ENCODE assay signal across 17 cellular contexts in genomic region chr1:227732586-227733308, GRCh38. TPM values are rescaled to one million over a fixed set of nuclear protein-coding genes. Genes with fewer than 3 reads are reported as not detected.
DNase-seq lines count a peak whose midpoint lies in the region; ATAC-seq, FAIRE-seq and TF ChIP-seq lines count a peak whose summit lies in the region.
"Had no signal": no experiment of that assay in that cellular context is flagged by ENCODE, and none has a peak within 500 bp of the region (broad histone marks: within the 10 kb centered on the region; RNA-seq: fewer than 3 reads in every experiment).

No MANE protein-coding gene starts in this region.

- no peak overlapping the region for H3K4me2 ChIP-seq in K562 (ENCODE audit: insufficient read depth, low read length)

- H3K9ac ChIP-seq in K562 (ENCODE audit: insufficient read depth in 1 of 2, low read depth in 2 of 2, low read length in 2 of 2) = peak overlapping the region in 1 of 2 experiments; percentile 88; a peak in 2 of 4 replicates
- H3K9ac ChIP-seq: SK-N-SH had no signal

- FAIRE-seq in K562 (lab: Jason Lieb, UNC) = no peak
- FAIRE-seq: A204.1 had no signal

- H3K36me3 ChIP-seq in Caco-2 (ENCODE audit: control insufficient read depth, insufficient read depth, low read length) (0 out of 2 replicates have a peak, but pooled peaks cover 3% of the 10 kb centered on the region), K562 (ENCODE audit: control insufficient read depth, insufficient read depth, low read length) (peaks cover 35% of the 10 kb centered on the region; the same call in 2 of the 3 replicates)

- H3K9me3 ChIP-seq in Caco-2 (no peaks in the 10 kb centered on the region), K562 (replicated peaks; ENCODE audit: control insufficient read depth, insufficient read depth, low read depth, low read length) (no peaks in the 10 kb centered on the region)
- H3K9me3 ChIP-seq: psoas muscle, SK-N-SH, upper lobe of right lung had no signal

- DNase-seq in activated CD4-positive, alpha-beta T cell treated with anti-CD3 and anti-CD28 coated beads, Interleukin-2, amount 10 ng/mL, durations not matched to agents 24 days and 14 days = peak; percentile 57
- no peak for DNase-seq in activated CD4-positive, alpha-beta T cell treated with anti-CD3 and anti-CD28 coated beads for 1 hour
- DNase-seq in Caco-2 = no peak
- no peak for DNase-seq in K562 (ENCODE audit: extremely low read depth in 1 of 4, low spot score in 3 of 4)
- no peak for DNase-seq in nephron progenitor cell
- no peak for DNase-seq in NCI-H1105 (lab: John Stamatoyannopoulos, UW)
- DNase-seq in NCI-H2107 treated with DMSO at 0.1 percent for 48 hours (lab: John Stamatoyannopoulos, UW; ENCODE audit: unreplicated experiment) = no peak
- no peak for DNase-seq in OCI-M2 (lab: John Stamatoyannopoulos, UW; ENCODE audit: unreplicated experiment)
- DNase-seq: endodermal cell, hypothalamus, NCI-H1092 treated with DMSO at 0.1 percent for 48 hours, NCI-H774, SK-N-SH, upper lobe of right lung had no signal

- H3K27ac Mint-ChIP-seq in activated CD4-positive, alpha-beta T cell treated with anti-CD3 and anti-CD28 coated beads, Interleukin-2, amount 10 ng/mL, durations not matched to agents 24 days and 14 days = no peak overlapping the region
- no peak overlapping the region for H3K27ac Mint-ChIP-seq in Caco-2 (ENCODE audit: unreplicated experiment)
- H3K27ac Mint-ChIP-seq in nephron progenitor cell = no peak overlapping the region
- H3K27ac Mint-ChIP-seq: endodermal cell had no signal

- POLR2A ChIA-PET in Caco-2 (lab: Charles Lee) (no interaction called here), K562 (lab: Yijun Ruan, JAX) (interaction anchor here (0.6 to 1.1 kb wide), 3 partner anchors 38 to 332 kb away, joined by 3 to 4 read pairs (median 3); no protein-coding TSS in a partner anchor)

- no peak for TF ChIP-seq RAD21 in K562 (CRISPR knock-in tag; conservative IDR thresholded peaks at IDR 0.05 in 1 of 2, IDR thresholded peaks at IDR 0.05 in 1 of 2)

- TF ChIP-seq POLR2A in K562 (conservative IDR thresholded peaks at IDR 0.05) = no peak

- H3K4me1 ChIP-seq in Caco-2 (peaks cover 12% of the 10 kb centered on the region), K562 (replicated peaks in 1 of 2; ENCODE audit: control insufficient read depth in 2 of 2, insufficient read depth in 2 of 2, low read length in 2 of 2) (peaks cover 17 to 81% of the 10 kb centered on the region in 2 experiments)

- peaks cover 36% of the 10 kb centered on the region for H3K4me1 Mint-ChIP-seq in activated CD4-positive, alpha-beta T cell treated with anti-CD3 and anti-CD28 coated beads, Interleukin-2, amount 10 ng/mL, durations not matched to agents 24 days and 14 days
- H3K4me1 Mint-ChIP-seq in Caco-2 (ENCODE audit: low read depth, unreplicated experiment) (peaks cover 5% of the 10 kb centered on the region), nephron progenitor cell (peaks cover 54% of the 10 kb centered on the region)

- H3K4me3 ChIP-seq in Caco-2 (ENCODE audit: low read depth, low read length) = no peak overlapping the region
- no peak overlapping the region for H3K4me3 ChIP-seq in K562
- H3K4me3 ChIP-seq: upper lobe of right lung had no signal

- peaks cover 3% of the 10 kb centered on the region for H3K27me3 Mint-ChIP-seq in activated CD4-positive, alpha-beta T cell treated with anti-CD3 and anti-CD28 coated beads, Interleukin-2, amount 10 ng/mL, durations not matched to agents 24 days and 14 days
- H3K27me3 Mint-ChIP-seq in Caco-2 (ENCODE audit: insufficient read depth, unreplicated experiment) (no peaks in the 10 kb centered on the region), nephron progenitor cell (ENCODE audit: low read depth, poor library complexity) (no peaks in the 10 kb centered on the region)

- H3K9me1 ChIP-seq in K562 (ENCODE audit: control insufficient read depth, insufficient read depth, low read length) = no peaks in the 10 kb centered on the region

- H2AFZ ChIP-seq in K562 (ENCODE audit: low read depth, low read length) = no peak overlapping the region

- H3K9me3 Mint-ChIP-seq in activated CD4-positive, alpha-beta T cell treated with anti-CD3 and anti-CD28 coated beads, Interleukin-2, amount 10 ng/mL, durations not matched to agents 24 days and 14 days = peaks cover 3% of the 10 kb centered on the region
- H3K9me3 Mint-ChIP-seq in Caco-2 (ENCODE audit: unreplicated experiment) (no peaks in the 10 kb centered on the region), nephron progenitor cell (no peaks in the 10 kb centered on the region)
- H3K9me3 Mint-ChIP-seq: endodermal cell had no signal

- no peak for ATAC-seq in K562
- ATAC-seq: Panc1, psoas muscle, upper lobe of right lung had no signal

- in situ Hi-C loops in K562 (cut with MboI) = no loop called here

- H3K27me3 ChIP-seq in Caco-2 (replicated peaks; ENCODE audit: control insufficient read depth, insufficient read depth, low read length) (no peaks in the 10 kb centered on the region), K562 (ENCODE audit: control insufficient read depth in 2 of 2, insufficient read depth in 2 of 2, low read length in 2 of 2) (no peaks in the 10 kb centered on the region)
- H3K27me3 ChIP-seq: upper lobe of right lung had no signal

- CTCF ChIA-PET in Caco-2 (lab: Charles Lee) (no interaction called here), K562 (lab: Yijun Ruan, JAX; ENCODE audit: low intra/inter-chr PET ratio) (no interaction called here)

- WGBS in K562 (ENCODE audit: insufficient coverage, low coverage, missing lambda C conversion rate) = 94% methylated on average over 18 of the region's 18 CpGs

- peak overlapping the region; percentile 56 for H3K4me3 Mint-ChIP-seq in activated CD4-positive, alpha-beta T cell treated with anti-CD3 and anti-CD28 coated beads, Interleukin-2, amount 10 ng/mL, durations not matched to agents 24 days and 14 days
- peak overlapping the region; percentile 87 for H3K4me3 Mint-ChIP-seq in Caco-2 (ENCODE audit: unreplicated experiment)
- H3K4me3 Mint-ChIP-seq in nephron progenitor cell = peak overlapping the region; percentile 54

- H4K20me1 ChIP-seq in K562 (replicated peaks; ENCODE audit: control insufficient read depth, insufficient read depth, low read length) = peaks cover 17% of the 10 kb centered on the region

- H3K36me3 Mint-ChIP-seq in activated CD4-positive, alpha-beta T cell treated with anti-CD3 and anti-CD28 coated beads, Interleukin-2, amount 10 ng/mL, durations not matched to agents 24 days and 14 days (ENCODE audit: low read depth) = peaks cover 20% of the 10 kb centered on the region
- H3K36me3 Mint-ChIP-seq in Caco-2 (ENCODE audit: insufficient read depth, unreplicated experiment) (peaks cover 27% of the 10 kb centered on the region), nephron progenitor cell (ENCODE audit: low read depth) (peaks cover 9% of the 10 kb centered on the region)

- no TSS peak for BruUV-seq in Caco-2 (replicated peaks; lab: Mats Ljungman, UMichigan)
- BruUV-seq in K562 (replicated peaks; lab: Mats Ljungman, UMichigan) = no TSS peak

- peaks cover 51% of the 10 kb centered on the region for H3K79me2 ChIP-seq in K562 (ENCODE audit: control insufficient read depth, insufficient read depth, low read length)

- H3K27ac ChIP-seq in K562 (ENCODE audit: extremely low read depth, low read depth, low read length) = no peak overlapping the region
- H3K27ac ChIP-seq: psoas muscle, upper lobe of right lung had no signal

- intact Hi-C loops in activated CD4-positive, alpha-beta T cell treated with anti-CD3 and anti-CD28 coated beads, Interleukin-2, amount 10 ng/mL, durations not matched to agents 24 days and 14 days (cut with micrococcal nuclease) = loop anchor here (10.0 kb wide), 2 partner anchors 248 to 798 kb away; no protein-coding TSS in a partner anchor
- intact Hi-C loops in Caco-2 (cut with micrococcal nuclease; ENCODE audit: unreplicated experiment) (no loop called here), K562 (cut with micrococcal nuclease) (no loop called here)

- TF ChIP-seq CTCF in Caco-2 (IDR thresholded peaks at IDR 0.05; ENCODE audit: insufficient read depth in 1 of 2, low read depth in 1 of 2, low read length in 1 of 2, severe bottlenecking in 1 of 2, unreplicated experiment in 1 of 2) (no peak), K562 (IDR thresholded peaks at IDR 0.05 in 2 of 3, conservative IDR thresholded peaks at IDR 0.05 in 1 of 3; ENCODE audit: insufficient read depth in 2 of 3, low read depth in 1 of 3, low read length in 3 of 3) (no peak), nephron progenitor cell (IDR thresholded peaks at IDR 0.05) (no peak)

- no peak for TF ChIP-seq EP300 in K562 (IDR thresholded peaks at IDR 0.05; ENCODE audit: low read length)

RNA-seq across cellular contexts. Expression of gene JMJD4, which starts 2.4 kb away (rescaled TPM):
- total RNA-seq in activated CD4-positive, alpha-beta T cell treated with anti-CD3 and anti-CD28 coated beads, Interleukin-2, amount 10 ng/mL, durations not matched to agents 24 days and 14 days = 34.8 and 35.1 TPM in 2 replicates
- total RNA-seq in Caco-2 (2022) (25.3 and 27.1 TPM in 2 replicates), K562 (2014; rRNA removed) (39.6 and 52.8 TPM in 2 replicates), K562 (2014; rRNA removed; fragmentation: Illumina TruSeq; extraction: Trizol) (19.5 and 20.3 TPM in 2 replicates), K562 (2015; rRNA removed; fragmentation: Illumina TruSeq; extraction: Trizol) (30.3 and 33.9 TPM in 2 replicates), K562 (2021) (41.7 and 42.6 TPM in 2 replicates)
- 49.8 and 198 TPM in 2 replicates for total RNA-seq in K562 (2011; cell fraction: chromatin; rRNA removed; ENCODE audit: low replicate concordance)
- total RNA-seq in K562 (2011; cell fraction: nucleolus; rRNA removed) = 191 and 200 TPM in 2 replicates
- total RNA-seq in K562 (2011; cell fraction: nucleoplasm; rRNA removed) = 67.6 and 91.5 TPM in 2 replicates
- polyA plus RNA-seq in K562 (2011; rRNA removed) (23.4 and 29.2 TPM in 2 replicates), K562 (2014; fragmentation: Illumina TruSeq; extraction: Trizol) (22.0 and 26.6 TPM in 2 replicates), K562 (2014; fragmentation: Nextera tagmentation; extraction: Ambion mirVana) (1 to 10 TPM; 1.4 to 3.0 TPM), K562 (2014; rRNA removed) (31.7 and 34.7 TPM in 2 replicates)
- polyA plus RNA-seq in K562 (2011; cell fraction: cytosol; rRNA removed) = 30.5 and 75.3 TPM in 2 replicates
- 80.7 and 138 TPM in 2 replicates for polyA plus RNA-seq in K562 (2011; cell fraction: nucleus; rRNA removed)
- 22.6 and 23.5 TPM in 2 replicates for polyA plus RNA-seq in K562 (2012)
- 26.8 and 39.5 TPM in 2 replicates for polyA minus RNA-seq in K562 (2011; rRNA and poly(A)+ RNA removed)
- polyA minus RNA-seq in K562 (2011; cell fraction: cytosol; rRNA and poly(A)+ RNA removed) = 16.2 and 28.8 TPM in 2 replicates
- polyA minus RNA-seq in K562 (2011; cell fraction: nucleus; rRNA and poly(A)+ RNA removed) = 148 and 159 TPM in 2 replicates

RNA-seq across cellular contexts. Expression of gene SNAP47, which starts 2.5 kb away (rescaled TPM):
- 28.6 and 30.9 TPM in 2 replicates for total RNA-seq in activated CD4-positive, alpha-beta T cell treated with anti-CD3 and anti-CD28 coated beads, Interleukin-2, amount 10 ng/mL, durations not matched to agents 24 days and 14 days
- 29.1 and 30.3 TPM in 2 replicates for total RNA-seq in Caco-2 (2022)
- total RNA-seq in K562 (2011; cell fraction: chromatin; rRNA removed; ENCODE audit: low replicate concordance) = 76.1 and 128 TPM in 2 replicates
- 57.5 and 65.0 TPM in 2 replicates for total RNA-seq in K562 (2011; cell fraction: nucleolus; rRNA removed)
- total RNA-seq in K562 (2011; cell fraction: nucleoplasm; rRNA removed) = 47.6 and 53.5 TPM in 2 replicates
- total RNA-seq in K562 (2014; rRNA removed) = 40.9 and 49.6 TPM in 2 replicates
- total RNA-seq in K562 (2014; rRNA removed; fragmentation: Illumina TruSeq; extraction: Trizol) = 30.7 and 32.7 TPM in 2 replicates
- total RNA-seq in K562 (2015; rRNA removed; fragmentation: Illumina TruSeq; extraction: Trizol) = 32.5 and 33.2 TPM in 2 replicates
- 37.3 and 41.3 TPM in 2 replicates for total RNA-seq in K562 (2021)
- 32.1 and 36.8 TPM in 2 replicates for polyA plus RNA-seq in K562 (2011; rRNA removed)
- 38.5 and 42.9 TPM in 2 replicates for polyA plus RNA-seq in K562 (2011; cell fraction: cytosol; rRNA removed)
- polyA plus RNA-seq in K562 (2011; cell fraction: nucleus; rRNA removed) = 32.8 and 52.6 TPM in 2 replicates
- 28.7 and 32.4 TPM in 2 replicates for polyA plus RNA-seq in K562 (2012)
- polyA plus RNA-seq in K562 (2014; fragmentation: Illumina TruSeq; extraction: Trizol) = 32.6 and 36.8 TPM in 2 replicates
- polyA plus RNA-seq in K562 (2014; fragmentation: Nextera tagmentation; extraction: Ambion mirVana) = 1 to 10 TPM; 2.5 to 4.4 TPM
- 24.9 and 33.0 TPM in 2 replicates for polyA plus RNA-seq in K562 (2014; rRNA removed)
- 33.3 and 35.8 TPM in 2 replicates for polyA minus RNA-seq in K562 (2011; rRNA and poly(A)+ RNA removed)
- 21.2 TPM in 2 replicates for polyA minus RNA-seq in K562 (2011; cell fraction: cytosol; rRNA and poly(A)+ RNA removed)
- 38.6 and 53.3 TPM in 2 replicates for polyA minus RNA-seq in K562 (2011; cell fraction: nucleus; rRNA and poly(A)+ RNA removed)
